In the genomic region with DNA sequence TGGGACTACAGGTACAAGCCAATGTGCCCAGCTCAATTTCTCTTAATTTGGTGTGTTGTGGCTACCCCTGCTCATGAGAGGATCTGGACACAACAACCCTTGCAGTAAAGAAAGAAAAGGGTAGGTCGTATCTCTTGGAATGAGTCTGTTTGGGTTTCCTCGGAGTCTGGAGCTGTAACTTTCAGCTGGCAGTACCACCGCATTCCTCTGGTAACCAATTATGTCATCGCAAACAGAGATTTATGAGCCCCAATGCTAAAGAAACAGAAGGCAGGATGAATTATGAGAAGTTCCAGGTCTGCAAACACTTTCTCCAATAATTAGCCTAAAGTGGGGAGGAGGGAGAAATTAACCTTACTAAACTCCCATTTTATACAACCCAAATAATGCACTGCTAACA, we compare ENCODE assay signal across 28 cellular contexts.
DNase-seq lines count a peak whose midpoint lies in the region; ATAC-seq, FAIRE-seq and TF ChIP-seq lines count a peak whose summit lies in the region.
"Had no signal": no experiment of that assay in that cellular context is flagged by ENCODE, and none has a peak within 500 bp of the region (broad histone marks: within the 10 kb centered on the region; RNA-seq: fewer than 3 reads in every experiment).

No MANE protein-coding gene starts in this region.

- no peak for TF ChIP-seq EP300 in H1 (IDR thresholded peaks at IDR 0.05; ENCODE audit: borderline replicate concordance in 1 of 2, low read depth in 2 of 2, low read length in 2 of 2)

- H4K91ac ChIP-seq in H1 (replicated peaks; ENCODE audit: insufficient read length, low read length): peak overlapping the region; percentile 5

- no peak overlapping the region for H3K27ac ChIP-seq in H1 (ENCODE audit: low read depth, low read length)
- H3K27ac ChIP-seq in pancreas: no peak overlapping the region
- no peak overlapping the region for H3K27ac ChIP-seq in thyroid gland
- H3K27ac ChIP-seq in left ventricle myocardium inferior (replicated peaks): no peak overlapping the region
- H3K27ac ChIP-seq: dorsolateral prefrontal cortex, epithelial cell of prostate had no signal

- 89% methylated on average over 4 of the region's 4 CpGs; no CpG with 5 or more reads in 1 of the 2 experiments for WGBS in H1 (ENCODE audit: extremely low coverage in 1 of 2, insufficient coverage in 1 of 2, insufficient read length in 1 of 2, insufficient replicate concordance in 2 of 2, low coverage in 1 of 2, low lambda C conversion rate in 2 of 2, missing lambda C conversion rate in 1 of 2), 2 experiments
- WGBS in pancreas, 2 donors: 9 to 18% methylated on average over 4 of the region's 4 CpGs
- WGBS in thyroid gland, 2 donors: 72% methylated on average over 4 of the region's 4 CpGs

- TF ChIP-seq CTCF in LNCaP clone FGC (IDR thresholded peaks at IDR 0.05; ENCODE audit: control insufficient read depth, extremely low read depth, insufficient read depth): no peak
- TF ChIP-seq CTCF in H1 (IDR thresholded peaks at IDR 0.05; ENCODE audit: control extremely low read depth in 1 of 3, insufficient read depth in 1 of 3, low read depth in 1 of 3, low read length in 3 of 3): no peak
- TF ChIP-seq CTCF in pancreas (IDR thresholded peaks at IDR 0.05): no peak
- TF ChIP-seq CTCF in thyroid gland (IDR thresholded peaks at IDR 0.05): no peak
- no peak for TF ChIP-seq CTCF in left ventricle myocardium inferior (IDR thresholded peaks at IDR 0.05; ENCODE audit: borderline replicate concordance)

- H2BK12ac ChIP-seq in H1 (ENCODE audit: low read depth, low read length): peak overlapping the region; percentile 86; the same call in 1 of the 2 replicates

- H3K23ac ChIP-seq in H1 (ENCODE audit: insufficient read length): no peak overlapping the region

- ATAC-seq in pancreas: peak in 3 of 4 donors; percentile 35 to 80 (median 59)
- ATAC-seq: activated CD4-positive, CD25-positive, alpha-beta regulatory T cell treated with anti-CD3 and anti-CD28 coated beads, Interleukin-2, amount 50 U/mL, for 24 hours; activated CD8-positive, alpha-beta T cell treated with anti-CD3 and anti-CD28 coated beads, Interleukin-2, amount 10 ng/mL, durations not matched to agents 7 days and 5 days; GM12878; K562; naive thymus-derived CD8-positive, alpha-beta T cell; stimulated activated naive CD8-positive, alpha-beta T cell treated with anti-CD3 and anti-CD28 coated beads, Interleukin-15, Interleukin-2, amounts not matched to agents 100 U/mL and 50 U/mL, for 24 hours had no signal

- no peak overlapping the region for H2BK120ac ChIP-seq in H1 (replicated peaks; ENCODE audit: low read depth, low read length)

- no peak overlapping the region for H2BK15ac ChIP-seq in H1 (ENCODE audit: low read length)

- no peaks in the 10 kb centered on the region for H4K20me1 ChIP-seq in H1 (replicated peaks in 1 of 2; ENCODE audit: control insufficient read depth in 1 of 2, insufficient read depth in 2 of 2, low read length in 2 of 2)

- no peak overlapping the region for H4K8ac ChIP-seq in H1 (ENCODE audit: extremely low read depth, insufficient read depth, low read length)

- H4K5ac ChIP-seq in H1 (ENCODE audit: insufficient read length, low read depth, low read length): no peak overlapping the region

- POLR2A ChIA-PET in H1 (lab: Charles Lee; ENCODE audit: partially characterized antibody): no interaction called here

- CTCF ChIA-PET in H1 (lab: Charles Lee; ENCODE audit: partially characterized antibody): no interaction called here

- H3K4me2 ChIP-seq in H1 (ENCODE audit: insufficient read depth in 1 of 2, low read depth in 2 of 2, low read length in 2 of 2): no peak overlapping the region

- no peaks in the 10 kb centered on the region for H3K79me1 ChIP-seq in H1 (ENCODE audit: low read depth, low read length)

- H2AK5ac ChIP-seq in H1 (ENCODE audit: low read depth, low read length): no peak overlapping the region; the same call in 1 of the 2 replicates

- no peak overlapping the region for H3K4ac ChIP-seq in H1 (replicated peaks; ENCODE audit: insufficient read length, low read depth, low read length)

- no peak overlapping the region for H3K9ac ChIP-seq in H1 (replicated peaks in 1 of 4; ENCODE audit: extremely low read depth in 1 of 4, low read depth in 3 of 4, low read length in 3 of 4)

- H3K14ac ChIP-seq in H1 (ENCODE audit: insufficient read length): no peak overlapping the region

- FAIRE-seq in H1 (lab: Jason Lieb, UNC): no peak
- FAIRE-seq in pancreas (lab: Jason Lieb, UNC): no peak
- FAIRE-seq: frontal cortex, GM12878, K562, RCC 7860 had no signal

- intact Hi-C loops in pancreas (cut with DNase I): no loop called here
- intact Hi-C loops in posterior vena cava (cut with DNase I): no loop called here
- intact Hi-C loops in thyroid gland (cut with DNase I): no loop called here
- intact Hi-C loops in left ventricle myocardium inferior (cut with micrococcal nuclease): no loop called here

- H3K4me3 ChIP-seq in LNCaP clone FGC (ENCODE audit: low read depth, low read length) (no peak overlapping the region), H1 (ENCODE audit: extremely low read depth in 1 of 4, insufficient read depth in 2 of 4, low read depth in 3 of 4, low read length in 4 of 4) (no peak overlapping the region), pancreas (no peak overlapping the region), thyroid gland (replicated peaks in 1 of 3) (no peak overlapping the region), left ventricle myocardium inferior (no peak overlapping the region)
- H3K4me3 ChIP-seq: dorsolateral prefrontal cortex, GM12878, K562 had no signal

- DNase-seq in AG08396 (ENCODE audit: low spot score): peak; percentile 17
- DNase-seq in LNCaP clone FGC (ENCODE audit: low read depth): peak; percentile 51
- DNase-seq in H1 (ENCODE audit: low read depth in 1 of 2, low spot score in 2 of 2): no peak
- peak in 1 of 6 donors; percentile 12 for DNase-seq in pancreas
- DNase-seq in posterior vena cava (ENCODE audit: low spot score): no peak
- DNase-seq in thyroid gland: no peak
- DNase-seq in HCEC 1CT: no peak
- DNase-seq in left ventricle myocardium inferior: no peak
- DNase-seq: activated CD8-positive, alpha-beta T cell treated with anti-CD3 and anti-CD28 coated beads, Interleukin-2, amount 10 ng/mL, durations not matched to agents 7 days and 5 days; activated naive CD4-positive, alpha-beta T cell; activated T-cell treated with anti-CD3 and anti-CD28 coated beads, Interleukin-2, amount 50 U/mL, for 1 hour; amniotic stem cell; DMS 273 treated with DMSO at 0.1 percent for 48 hours; dorsolateral prefrontal cortex; GDM1; mesendoderm; naive thymus-derived CD8-positive, alpha-beta T cell; NCI-H2029; NCI-H446 treated with DMSO at 0.1 percent for 48 hours; NK-92 treated with Interleukin-12 subunit alpha and Interleukin-12 subunit beta, amount 100 ng/mL, for 24 hours; posterior cingulate gyrus; stimulated activated naive CD8-positive, alpha-beta T cell treated with anti-CD3 and anti-CD28 coated beads, Interleukin-15, Interleukin-2, amounts not matched to agents 100 U/mL and 50 U/mL, for 24 hours had no signal

- H3K56ac ChIP-seq in H1 (replicated peaks; ENCODE audit: insufficient read length, low read depth, low read length): no peak overlapping the region

- peak overlapping the region; percentile 38; the same call in 1 of the 2 replicates for H2BK5ac ChIP-seq in H1 (ENCODE audit: low read depth, low read length)

- H3K9me3 ChIP-seq in H1 (ENCODE audit: insufficient read depth in 2 of 2, low read depth in 1 of 2, low read length in 1 of 2): 0 out of 4 replicates have a peak, but pooled peaks cover 0 to 2% of the 10 kb centered on the region in 2 experiments
- no peaks in the 10 kb centered on the region for H3K9me3 ChIP-seq in pancreas
- H3K9me3 ChIP-seq in thyroid gland: no peaks in the 10 kb centered on the region
- H3K9me3 ChIP-seq in left ventricle myocardium inferior (replicated peaks): no peaks in the 10 kb centered on the region

- H3K36me3 ChIP-seq in H1 (ENCODE audit: control insufficient read depth in 2 of 4, insufficient read depth in 4 of 4, low read length in 3 of 4) (no peaks in the 10 kb centered on the region), pancreas (no peaks in the 10 kb centered on the region), thyroid gland (no peaks in the 10 kb centered on the region), left ventricle myocardium inferior (no peaks in the 10 kb centered on the region)

- no peak for TF ChIP-seq POLR2A in H1 (IDR thresholded peaks at IDR 0.05; ENCODE audit: control extremely low read depth in 1 of 2, low read depth in 2 of 2, low read length in 2 of 2)
- TF ChIP-seq POLR2A in thyroid gland (IDR thresholded peaks at IDR 0.05): no peak

- H3K4me1 ChIP-seq in H1 (replicated peaks in 1 of 4; ENCODE audit: control insufficient read depth in 3 of 4, insufficient read depth in 4 of 4, low read length in 3 of 4): peaks cover 0 to 15% (median 7%) of the 10 kb centered on the region in 4 experiments; a peak in 3 of 7 replicates
- no peaks in the 10 kb centered on the region for H3K4me1 ChIP-seq in pancreas
- H3K4me1 ChIP-seq in thyroid gland: no peaks in the 10 kb centered on the region
- H3K4me1 ChIP-seq in left ventricle myocardium inferior: peaks cover 5% of the 10 kb centered on the region

- no peak for TF ChIP-seq RAD21 in H1 (IDR thresholded peaks at IDR 0.05 in 1 of 2, conservative IDR thresholded peaks at IDR 0.05 in 1 of 2; ENCODE audit: low read depth in 2 of 2, low read length in 2 of 2)

- no peaks in the 10 kb centered on the region for H3K79me2 ChIP-seq in H1 (ENCODE audit: control insufficient read depth in 1 of 2, insufficient read depth in 2 of 2, low read length in 2 of 2)

- H2BK20ac ChIP-seq in H1 (ENCODE audit: low read length): 0 out of 2 replicates have a peak overlapping the region, but pooled peaks have one; percentile 62

- H3K27me3 ChIP-seq in H1 (replicated peaks in 1 of 4; ENCODE audit: control insufficient read depth in 3 of 4, extremely low read depth in 1 of 4, insufficient read depth in 3 of 4, low read length in 3 of 4) (no peaks in the 10 kb centered on the region; a peak in 1 of 7 replicates), pancreas (no peaks in the 10 kb centered on the region), thyroid gland (no peaks in the 10 kb centered on the region), left ventricle myocardium inferior (ENCODE audit: low read depth) (no peaks in the 10 kb centered on the region)

- H3K18ac ChIP-seq in H1 (ENCODE audit: extremely low read depth, low read length): peak overlapping the region; percentile 7

- H2AFZ ChIP-seq in H1 (ENCODE audit: low read length): no peak overlapping the region

- no peaks in the 10 kb centered on the region for H3K23me2 ChIP-seq in H1 (ENCODE audit: low read depth, low read length)

TF ChIP-seq in H1, 55 proteins besides CTCF, POLR2A, EP300 and RAD21 (continues in another document):
- no peak for TF ChIP-seq PHF8 (conservative IDR thresholded peaks at IDR 0.05; ENCODE audit: low read depth, low read length)
- no peak for TF ChIP-seq CHD2 (IDR thresholded peaks at IDR 0.05; ENCODE audit: low read length)
- no peak for TF ChIP-seq ZNF274 (IDR thresholded peaks at IDR 0.05; ENCODE audit: borderline replicate concordance, extremely low read depth, low read length)
- no peak for TF ChIP-seq CBX5 (IDR thresholded peaks at IDR 0.05; ENCODE audit: low read depth, low read length)

Comparison
In these comparisons a context has a peak if more than half of its experiments do, and no peak if none do; other contexts are left out.
1. DNase-seq: peak in AG08396 (single experiment) and LNCaP clone FGC (single experiment); none in H1 (0 of 2), posterior vena cava (single experiment), thyroid gland (0 of 2), HCEC 1CT (single experiment) and left ventricle myocardium inferior (single experiment).